Comparison of ENCODE assay signal across 33 cellular contexts in the genomic region with DNA sequence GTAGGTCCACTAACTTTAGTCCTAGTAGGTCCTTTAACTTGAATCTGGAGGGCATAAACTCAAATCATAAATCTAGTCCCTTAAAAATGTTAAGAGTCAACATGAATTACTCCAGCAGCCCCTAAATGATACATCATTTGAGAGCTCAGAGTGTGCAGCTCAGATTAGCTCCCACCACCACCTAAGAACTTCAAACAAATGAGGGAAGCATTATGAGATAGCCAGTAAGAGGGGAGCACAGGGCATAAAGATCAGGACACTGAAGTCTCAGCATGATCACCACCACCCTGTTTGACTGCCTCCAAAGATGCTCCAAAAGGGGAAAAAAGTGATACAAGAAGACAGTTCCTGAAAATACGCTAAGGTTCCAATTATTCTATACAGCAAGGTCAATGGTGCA. TPM values are rescaled to one million over a fixed set of nuclear protein-coding genes. Genes with fewer than 3 reads are reported as not detected.
"Had no signal": no experiment of that assay in that cellular context is flagged by ENCODE, and none has a peak within 500 bp of the region (broad histone marks: within the 10 kb centered on the region; RNA-seq: fewer than 3 reads in every experiment).

No MANE protein-coding gene starts in this region.

- H3K27me3 ChIP-seq: gastrocnemius medialis, heart left ventricle, hepatocyte, left lung, neural progenitor cell, stomach, thyroid gland had no signal

- H2AFZ ChIP-seq: hepatocyte, neural progenitor cell, parathyroid adenoma had no signal

- H3K27ac ChIP-seq: gastrocnemius medialis, heart left ventricle, hepatocyte, left lung, neural progenitor cell, parathyroid adenoma, stomach, thyroid gland had no signal

- H3K4me3 Mint-ChIP-seq: effector memory CD8-positive, alpha-beta T cell; nephron; neural progenitor cell; stimulated activated effector memory CD8-positive, alpha-beta T cell treated with anti-CD3 and anti-CD28 coated beads, Interleukin-12 subunit alpha, Interleukin-12 subunit beta, amount 100 ng/mL, for 72 hours; type B pancreatic cell had no signal

- H3K9me3 ChIP-seq: gastrocnemius medialis, heart left ventricle, left lung, stomach, thyroid gland had no signal

- ATAC-seq: effector memory CD8-positive, alpha-beta T cell; gastrocnemius medialis; heart left ventricle; left cardiac atrium; left lung; naive thymus-derived CD4-positive, alpha-beta T cell; sciatic nerve; stimulated activated effector memory CD8-positive, alpha-beta T cell treated with anti-CD3 and anti-CD28 coated beads, Interleukin-12 subunit alpha, Interleukin-12 subunit beta, amount 100 ng/mL, for 72 hours had no signal

- H3K9me3 Mint-ChIP-seq: effector memory CD8-positive, alpha-beta T cell; naive thymus-derived CD4-positive, alpha-beta T cell; nephron; neural progenitor cell; stimulated activated effector memory CD8-positive, alpha-beta T cell treated with anti-CD3 and anti-CD28 coated beads, Interleukin-12 subunit alpha, Interleukin-12 subunit beta, amount 100 ng/mL, for 72 hours; type B pancreatic cell had no signal

- H3K4me2 ChIP-seq: hepatocyte, neural progenitor cell had no signal

- H3K27me3 Mint-ChIP-seq: effector memory CD8-positive, alpha-beta T cell; naive thymus-derived CD4-positive, alpha-beta T cell; progenitor cell of endocrine pancreas; type B pancreatic cell had no signal

- H3K4me1 ChIP-seq: parathyroid adenoma had no signal

- DNase-seq: cortex of kidney; effector memory CD8-positive, alpha-beta T cell; foreskin fibroblast; gastrocnemius medialis; left cardiac atrium; left lung; mesendoderm; midbrain; naive thymus-derived CD4-positive, alpha-beta T cell; stimulated activated CD4-positive, alpha-beta T cell treated with anti-CD3 and anti-CD28 coated beads, Interleukin-2, amount 100 ng/mL, for 24 hours; stimulated activated CD4-positive, alpha-beta T cell treated with anti-CD3 and anti-CD28 coated beads, Interleukin-4, amount 100 ng/mL, for 24 hours; stimulated activated naive CD4-positive, alpha-beta T cell treated with Interleukin-2 at 50 U/mL for 16 hours; stomach; thyroid gland had no signal

- FAIRE-seq: endometrium had no signal

- H3K9ac ChIP-seq: neural progenitor cell, parathyroid adenoma had no signal

- H3K27ac Mint-ChIP-seq: nephron; neural progenitor cell; progenitor cell of endocrine pancreas; stimulated activated effector memory CD8-positive, alpha-beta T cell treated with anti-CD3 and anti-CD28 coated beads, Interleukin-12 subunit alpha, Interleukin-12 subunit beta, amount 100 ng/mL, for 72 hours; type B pancreatic cell had no signal

- H3K4me3 ChIP-seq: gastrocnemius medialis, heart left ventricle, hepatocyte, left lung, neural progenitor cell, stomach, thyroid gland had no signal

RNA-seq across cellular contexts. Expression of a gene that starts 41.5 kb away (rescaled TPM):
- total RNA-seq: dermis microvascular lymphatic vessel endothelial cell; gastrocnemius medialis; glomerular endothelial cell; heart left ventricle; hepatocyte; kidney epithelial cell; left cardiac atrium; lower leg skin; lung microvascular endothelial cell; mucosa of gallbladder; naive thymus-derived CD4-positive, alpha-beta T cell; osteoblast; progenitor cell of endocrine pancreas; sciatic nerve; stomach; subcutaneous adipose tissue; thyroid gland; urinary bladder had no signal
- polyA plus RNA-seq: heart left ventricle; hepatocyte; naive thymus-derived CD4-positive, alpha-beta T cell; stomach; urinary bladder had no signal
